ENCODE assay signal across 2 cellular contexts in genomic region chr11:57818812-57819211, GRCh38.
A peak's percentile ranks its signal among the peaks of the same experiment; 100 is the strongest.
TF ChIP-seq lines count a peak whose summit lies in the region.

No MANE protein-coding gene starts in this region.

TF ChIP-seq in HepG2, 621 proteins besides CTCF, POLR2A, EP300 and RAD21:
- no peak for TF ChIP-seq ZKSCAN8 (CRISPR knock-in tag; IDR thresholded peaks at IDR 0.05; ENCODE audit: borderline replicate concordance)
- peak; percentile 54 for TF ChIP-seq AGO2 (optimal IDR thresholded peaks at IDR 0.05; ENCODE audit: low read depth, low read length)
- peak; percentile 28; the same call in 1 of the 2 replicates for TF ChIP-seq POLR2AphosphoS5 (IDR thresholded peaks at IDR 0.05; ENCODE audit: low read depth, low read length)

TF ChIP-seq in IMR-90, 13 proteins besides CTCF, POLR2A, EP300 and RAD21:
- TF ChIP-seq USF2 (IDR thresholded peaks at IDR 0.05; ENCODE audit: low read depth, low read length), result no peak
- TF ChIP-seq CEBPB (IDR thresholded peaks at IDR 0.05; ENCODE audit: low read depth, low read length), result no peak
- no peak for TF ChIP-seq ELK1 (IDR thresholded peaks at IDR 0.05; ENCODE audit: borderline replicate concordance, low read depth, low read length)
- TF ChIP-seq RCOR1 (IDR thresholded peaks at IDR 0.05; ENCODE audit: insufficient replicate concordance, low read length), result no peak
- TF ChIP-seq CHD1 (IDR thresholded peaks at IDR 0.05; ENCODE audit: low read depth, low read length), result no peak
- no peak for TF ChIP-seq MAZ (IDR thresholded peaks at IDR 0.05; ENCODE audit: borderline replicate concordance, low read depth, low read length)
- no peak for TF ChIP-seq MXI1 (IDR thresholded peaks at IDR 0.05; ENCODE audit: borderline replicate concordance, low read depth, low read length)
- TF ChIP-seq NFE2L2 (IDR thresholded peaks at IDR 0.05; ENCODE audit: low read depth, low read length), result no peak
- no peak for TF ChIP-seq BHLHE40 (IDR thresholded peaks at IDR 0.05; ENCODE audit: low read depth, low read length)
- TF ChIP-seq MAFK (IDR thresholded peaks at IDR 0.05; ENCODE audit: low read depth, low read length), result no peak
- no peak for TF ChIP-seq SMC3 (IDR thresholded peaks at IDR 0.05; ENCODE audit: low read depth, low read length)
- TF ChIP-seq FOS (IDR thresholded peaks at IDR 0.05; ENCODE audit: low read depth, low read length), result no peak
- no peak for TF ChIP-seq RFX5 (IDR thresholded peaks at IDR 0.05; ENCODE audit: low read depth, low read length)
